In the genomic region with DNA sequence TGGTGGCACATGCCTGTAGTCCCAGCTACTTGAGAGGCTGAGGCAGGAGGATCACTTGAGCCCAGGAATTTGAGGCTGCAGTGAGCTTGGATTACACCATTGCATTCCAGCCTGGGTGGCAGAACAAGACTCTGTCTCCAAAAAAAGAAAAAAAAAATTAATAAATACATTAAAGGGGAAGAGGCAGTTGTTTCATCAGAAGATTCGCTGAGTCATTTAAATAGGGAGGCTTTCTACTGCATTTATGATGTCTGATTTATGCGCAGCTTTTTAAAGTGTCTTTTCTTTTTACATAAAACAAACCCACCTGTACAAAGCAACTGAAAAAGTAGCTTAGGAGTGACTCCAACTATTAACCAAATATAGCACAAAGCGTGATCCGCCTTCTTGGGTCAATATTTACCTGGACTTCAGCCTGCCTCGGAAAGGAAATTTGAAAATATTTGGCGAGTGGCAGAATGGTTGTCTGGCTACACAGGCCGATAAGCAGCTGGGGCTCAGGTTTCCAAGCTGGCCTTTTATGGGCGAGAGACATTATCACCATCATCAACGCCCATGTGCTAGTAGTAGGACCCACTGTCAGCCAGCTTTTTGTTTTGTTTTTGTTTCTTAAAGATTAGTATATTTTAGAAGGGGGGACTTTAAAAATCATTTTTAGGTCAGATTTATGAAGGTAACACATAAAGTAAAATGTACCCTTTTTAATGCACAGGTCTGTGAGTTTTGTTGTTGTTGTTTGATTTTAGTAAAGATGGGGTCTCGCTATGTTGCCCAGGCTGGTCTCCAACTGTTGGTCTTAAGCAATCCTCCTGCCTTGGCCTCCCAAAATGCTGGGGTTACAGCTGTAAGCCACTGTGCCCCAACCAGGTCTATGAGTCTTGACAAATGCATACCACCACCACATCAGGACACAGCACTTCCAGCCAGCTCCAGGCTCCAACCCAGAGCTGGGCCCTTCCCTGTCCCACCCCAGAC, we compare ENCODE assay signal across 8 cellular contexts. TPM values are rescaled to one million over a fixed set of nuclear protein-coding genes. Genes with fewer than 3 reads are reported as not detected.
DNase-seq lines count a peak whose midpoint lies in the region; TF ChIP-seq lines count a peak whose summit lies in the region.

No MANE protein-coding gene starts in this region.

- 31 to 62% (median 38%) methylated on average over 10 of the region's 10 CpGs for WGBS in stomach, 5 donors

- no peak for TF ChIP-seq EP300 in stomach (IDR thresholded peaks at IDR 0.05)

- intact Hi-C loops in stomach (cut with DNase I; ENCODE audit: low total_unique reads): no loop called here

- H3K27me3 ChIP-seq in stomach (no peaks in the 10 kb centered on the region), BE2C (no peaks in the 10 kb centered on the region)

- TF ChIP-seq CTCF in epithelial cell of esophagus (IDR thresholded peaks at IDR 0.05; ENCODE audit: insufficient read depth, low read depth, low read length, missing control alignments): no peak
- no peak for TF ChIP-seq CTCF in stomach (IDR thresholded peaks at IDR 0.05)
- no peak for TF ChIP-seq CTCF in BE2C (IDR thresholded peaks at IDR 0.05; ENCODE audit: low read depth, low read length)

- peaks cover 38 to 64% (median 54%) of the 10 kb centered on the region in 4 donors for H3K4me1 ChIP-seq in stomach
- peaks cover 11% of the 10 kb centered on the region for H3K4me1 ChIP-seq in BE2C

- H3K4me3 ChIP-seq in epithelial cell of esophagus (ENCODE audit: low read length) (no peak overlapping the region), stomach (no peak overlapping the region), BE2C (ENCODE audit: low read depth, low read length) (no peak overlapping the region)

- H3K36me3 ChIP-seq in stomach: no peaks in the 10 kb centered on the region
- no peaks in the 10 kb centered on the region for H3K36me3 ChIP-seq in BE2C

- H3K9me3 ChIP-seq in stomach: no peaks in the 10 kb centered on the region
- H3K9me3 ChIP-seq in BE2C: no peaks in the 10 kb centered on the region

- peak overlapping the region; percentile 63 to 87 (median 78) for H3K27ac ChIP-seq in stomach

- TF ChIP-seq POLR2A in stomach (IDR thresholded peaks at IDR 0.05): no peak

- DNase-seq in NCI-H2107 treated with DMSO at 0.1 percent for 48 hours (lab: John Stamatoyannopoulos, UW; ENCODE audit: unreplicated experiment) (peak; percentile 67), NCI-H2107 (lab: John Stamatoyannopoulos, UW) (no peak), NCI-H526 (lab: John Stamatoyannopoulos, UW) (peak; percentile 86 to 91), epithelial cell of esophagus (ENCODE audit: low read depth) (peak; percentile 10), stomach (peak; percentile 78), BE2C (no peak)
- no peak for DNase-seq in stimulated activated CD8-positive, alpha-beta memory T cell treated with anti-CD3 and anti-CD28 coated beads, Interleukin-4, amount 100 ng/mL, for 48 hours
- DNase-seq in activated CD4-positive, alpha-beta T cell treated with anti-CD3 and anti-CD28 coated beads for 1 hour: no peak

RNA-seq across cellular contexts. Expression of a gene that starts 42.5 kb away (rescaled TPM):
- total RNA-seq in stomach: 10 to 100 TPM in 4 of 5 donors, 1 to 10 TPM in 1; 3.7 to 72.9 (median 25.0) TPM
- 10 to 100 TPM in 2 of 3 donors, 1 to 10 TPM in 1; 9.5 to 15.0 (median 10.7) TPM for polyA plus RNA-seq in stomach
- polyA plus RNA-seq in BE2C (2012; ENCODE audit: insufficient read depth, insufficient read length, low read depth): 0.42 TPM

RNA-seq across cellular contexts. Expression of a gene that starts 52.8 kb away (rescaled TPM):
- total RNA-seq in stomach: 10 to 100 TPM in 4 of 5 donors, 1 to 10 TPM in 1; 7.0 to 44.6 (median 30.3) TPM
- polyA plus RNA-seq in stomach: 10 to 100 TPM; 13.3 to 38.1 (median 23.7) TPM
- polyA plus RNA-seq in BE2C (2012; ENCODE audit: insufficient read depth, insufficient read length, low read depth): 14.5 TPM

Comparison
In these comparisons a context has a peak if more than half of its experiments do, and no peak if none do; other contexts are left out.
1. DNase-seq: peak in NCI-H2107 treated with DMSO at 0.1 percent for 48 hours (single experiment), NCI-H526 (2 of 2), epithelial cell of esophagus (single experiment) and stomach (single experiment); none in NCI-H2107 (single experiment), BE2C (single experiment), stimulated activated CD8-positive, alpha-beta memory T cell treated with anti-CD3 and anti-CD28 coated beads, Interleukin-4, amount 100 ng/mL, for 48 hours (single experiment) and activated CD4-positive, alpha-beta T cell treated with anti-CD3 and anti-CD28 coated beads for 1 hour (single experiment).